17 cellular contexts compared by ENCODE assay signal in the genomic region with DNA sequence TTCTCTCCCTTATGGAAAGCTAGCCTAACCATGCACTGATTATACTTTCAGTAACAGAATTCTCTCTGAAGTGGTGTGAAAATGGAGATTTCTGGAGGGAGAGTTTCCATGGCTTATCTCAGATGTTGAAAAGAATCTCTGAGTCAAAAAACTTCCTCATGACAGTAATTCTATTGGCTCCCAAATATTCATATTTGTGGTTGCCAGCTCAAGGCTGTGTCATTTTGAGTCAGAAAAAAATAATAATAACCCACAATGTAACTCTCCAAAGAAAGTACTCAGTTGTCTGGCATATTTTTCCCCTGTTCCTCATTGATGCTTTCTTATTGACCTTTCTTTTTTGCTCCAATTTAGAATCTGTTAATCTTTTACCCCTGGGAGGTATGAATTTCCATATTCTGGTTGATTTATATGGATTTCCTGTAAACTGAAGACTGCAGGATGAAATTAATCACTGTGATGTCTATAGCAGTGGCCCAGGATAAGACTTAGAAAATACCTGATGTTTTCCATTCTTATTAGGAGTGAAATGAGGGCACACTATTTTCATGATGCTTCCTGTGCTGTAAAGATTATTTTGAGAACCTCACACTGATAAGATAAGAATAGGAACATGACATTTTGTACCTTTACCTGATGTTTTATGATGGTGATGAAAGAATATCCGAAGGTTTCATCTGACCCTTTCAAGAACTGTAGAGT.
DNase-seq lines count a peak whose midpoint lies in the region; ATAC-seq, FAIRE-seq and TF ChIP-seq lines count a peak whose summit lies in the region.
"Had no signal": no experiment of that assay in that cellular context is flagged by ENCODE, and none has a peak within 500 bp of the region (broad histone marks: within the 10 kb centered on the region; RNA-seq: fewer than 3 reads in every experiment).

No MANE protein-coding gene starts in this region.

- POLR2A ChIA-PET in SK-N-SH (lab: Yijun Ruan, JAX): no interaction called here

- H3K9ac ChIP-seq in SK-N-SH (no peak overlapping the region), skeletal muscle satellite cell (ENCODE audit: low read depth, low read length) (peak overlapping the region; percentile 68)

- peaks cover 8% of the 10 kb centered on the region; the same call in 1 of the 2 replicates for H3K27me3 ChIP-seq in SK-N-SH (ENCODE audit: insufficient read depth)
- no peaks in the 10 kb centered on the region for H3K27me3 ChIP-seq in RWPE2 (ENCODE audit: insufficient read depth, poor library complexity, severe bottlenecking)
- H3K27me3 ChIP-seq in skeletal muscle satellite cell (ENCODE audit: control insufficient read depth, insufficient read depth, low read length): no peaks in the 10 kb centered on the region
- H3K27me3 ChIP-seq: transverse colon had no signal

- H3K9me3 ChIP-seq in SK-N-SH (no peaks in the 10 kb centered on the region; the same call in 1 of the 2 replicates), RWPE2 (ENCODE audit: severe bottlenecking) (no peaks in the 10 kb centered on the region), skeletal muscle satellite cell (replicated peaks; ENCODE audit: low read length) (no peaks in the 10 kb centered on the region)
- H3K9me3 ChIP-seq: transverse colon had no signal

- peak overlapping the region; percentile 62; the same call in 1 of the 2 replicates for H2AFZ ChIP-seq in SK-N-SH (ENCODE audit: low read depth)

- ATAC-seq in SK-N-SH treated with all-trans-retinoic acid at 6 μM for 48 hours (no peak; the same call in 2 of the 3 replicates), RWPE2 (ENCODE audit: low read depth) (peak; percentile 93)
- ATAC-seq: K562 had no signal

- no peaks in the 10 kb centered on the region for H3K9me2 ChIP-seq in SK-N-SH

- no peaks in the 10 kb centered on the region for H3K36me3 ChIP-seq in SK-N-SH (replicated peaks in 1 of 2; ENCODE audit: control insufficient read depth in 1 of 2, insufficient read depth in 2 of 2, low read length in 1 of 2)
- no peaks in the 10 kb centered on the region for H3K36me3 ChIP-seq in RWPE2 (ENCODE audit: low read depth)
- no peaks in the 10 kb centered on the region for H3K36me3 ChIP-seq in skeletal muscle satellite cell (ENCODE audit: insufficient read depth, low read length)
- H3K36me3 ChIP-seq: transverse colon had no signal

- H4K20me1 ChIP-seq in SK-N-SH (ENCODE audit: insufficient read depth): no peaks in the 10 kb centered on the region

- TF ChIP-seq CTCF in SK-N-SH (IDR thresholded peaks at IDR 0.05) (no peak), RWPE2 (IDR thresholded peaks at IDR 0.05; ENCODE audit: poor library complexity, severe bottlenecking) (no peak), fibroblast of pulmonary artery (IDR thresholded peaks at IDR 0.05; ENCODE audit: low read length, missing control alignments) (no peak), GM10266 (IDR thresholded peaks at IDR 0.05; ENCODE audit: control insufficient read depth, insufficient read depth, low read depth, missing control alignments) (no peak)

- TF ChIP-seq RAD21 in SK-N-SH (IDR thresholded peaks at IDR 0.05; ENCODE audit: low read length): no peak

- TF ChIP-seq EP300 in SK-N-SH (IDR thresholded peaks at IDR 0.05; ENCODE audit: borderline replicate concordance in 1 of 2, low read depth in 1 of 2, low read length in 1 of 2): no peak

- no peaks in the 10 kb centered on the region for H3K79me2 ChIP-seq in SK-N-SH (ENCODE audit: insufficient read depth)

- H3K4me3 ChIP-seq in SK-N-SH (ENCODE audit: low read depth in 2 of 2, low read length in 1 of 2) (no peak overlapping the region), RWPE2 (ENCODE audit: severe bottlenecking) (no peak overlapping the region), fibroblast of pulmonary artery (replicated peaks; ENCODE audit: low read depth, low read length) (no peak overlapping the region), skeletal muscle satellite cell (ENCODE audit: low read length) (peak overlapping the region; percentile 25)
- H3K4me3 ChIP-seq: K562, transverse colon had no signal

- H3K4me1 ChIP-seq in SK-N-SH (ENCODE audit: control insufficient read depth in 1 of 2, insufficient read depth in 2 of 2, low read depth in 1 of 2, low read length in 1 of 2) (peaks cover 0 to 12% of the 10 kb centered on the region in 2 experiments; a peak in 2 of 4 replicates), RWPE2 (ENCODE audit: insufficient read depth, poor library complexity, severe bottlenecking) (peaks cover 23% of the 10 kb centered on the region), skeletal muscle satellite cell (ENCODE audit: control insufficient read depth, insufficient read depth, low read length) (peaks cover 29% of the 10 kb centered on the region)
- H3K4me1 ChIP-seq: transverse colon had no signal

- peak overlapping the region in 1 of 2 experiments; percentile 72; a peak in 2 of 4 replicates for H3K27ac ChIP-seq in SK-N-SH (ENCODE audit: low read depth in 2 of 2, low read length in 1 of 2)
- H3K27ac ChIP-seq in RWPE2 (ENCODE audit: poor library complexity, severe bottlenecking): peak overlapping the region; percentile 61
- H3K27ac ChIP-seq: 22Rv1, transverse colon had no signal

- FAIRE-seq in GM19239 (lab: Jason Lieb, UNC): no peak
- FAIRE-seq: K562 had no signal

- peaks cover 14% of the 10 kb centered on the region for H3F3A ChIP-seq in SK-N-SH (replicated peaks; ENCODE audit: insufficient read depth)

- H3K4me2 ChIP-seq in SK-N-SH (peak overlapping the region; percentile 48; the same call in 1 of the 2 replicates), skeletal muscle satellite cell (ENCODE audit: low read length) (peak overlapping the region; percentile 70)

- DNase-seq in SK-N-SH (no peak), RWPE2 (ENCODE audit: low spot score) (no peak), fibroblast of pulmonary artery (ENCODE audit: low read depth) (peak; percentile 66), GM19239 (ENCODE audit: insufficient read length, low spot score) (no peak), ureter (ENCODE audit: low spot score) (no peak), GM10266 (ENCODE audit: extremely low spot score) (no peak)
- DNase-seq: activated T-cell treated with anti-CD3 and anti-CD28 coated beads, Interleukin-2, amount 50 U/mL, for 1 hour; aorta; DMS 273 treated with DMSO at 0.1 percent for 48 hours; erythroblast; left cardiac atrium; NCI-H1694 treated with DMSO at 0.1 percent for 48 hours; transverse colon had no signal

- 10% methylated on average over 1 of the region's 1 CpG for WGBS in SK-N-SH (ENCODE audit: low lambda C conversion rate)

- CTCF ChIA-PET in SK-N-SH (lab: Yijun Ruan, JAX): no interaction called here

TF ChIP-seq in SK-N-SH, 30 proteins besides CTCF, POLR2A, EP300 and RAD21:
- TF ChIP-seq NFIC (IDR thresholded peaks at IDR 0.05; ENCODE audit: borderline replicate concordance) (no peak), FOXJ3 (CRISPR knock-in tag; IDR thresholded peaks at IDR 0.05) (no peak), FOSL2 (IDR thresholded peaks at IDR 0.05; ENCODE audit: borderline replicate concordance, low read depth) (peak; percentile 70; the same call in 1 of the 2 replicates), TCF12 (IDR thresholded peaks at IDR 0.05) (peak; percentile 14; the same call in 1 of the 2 replicates), JUND (IDR thresholded peaks at IDR 0.05) (peak; percentile 56), TEAD4 (IDR thresholded peaks at IDR 0.05; ENCODE audit: borderline replicate concordance, insufficient read depth) (peak; percentile 42; the same call in 1 of the 2 replicates)
- TF ChIP-seq, protein P1, sequence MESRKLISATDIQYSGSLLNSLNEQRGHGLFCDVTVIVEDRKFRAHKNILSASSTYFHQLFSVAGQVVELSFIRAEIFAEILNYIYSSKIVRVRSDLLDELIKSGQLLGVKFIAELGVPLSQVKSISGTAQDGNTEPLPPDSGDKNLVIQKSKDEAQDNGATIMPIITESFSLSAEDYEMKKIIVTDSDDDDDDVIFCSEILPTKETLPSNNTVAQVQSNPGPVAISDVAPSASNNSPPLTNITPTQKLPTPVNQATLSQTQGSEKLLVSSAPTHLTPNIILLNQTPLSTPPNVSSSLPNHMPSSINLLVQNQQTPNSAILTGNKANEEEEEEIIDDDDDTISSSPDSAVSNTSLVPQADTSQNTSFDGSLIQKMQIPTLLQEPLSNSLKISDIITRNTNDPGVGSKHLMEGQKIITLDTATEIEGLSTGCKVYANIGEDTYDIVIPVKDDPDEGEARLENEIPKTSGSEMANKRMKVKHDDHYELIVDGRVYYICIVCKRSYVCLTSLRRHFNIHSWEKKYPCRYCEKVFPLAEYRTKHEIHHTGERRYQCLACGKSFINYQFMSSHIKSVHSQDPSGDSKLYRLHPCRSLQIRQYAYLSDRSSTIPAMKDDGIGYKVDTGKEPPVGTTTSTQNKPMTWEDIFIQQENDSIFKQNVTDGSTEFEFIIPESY (IDR thresholded peaks at IDR 0.05; ENCODE audit: borderline replicate concordance, low read depth): no peak

TF ChIP-seq in SK-N-SH treated with all-trans-retinoic acid at 6 μM for 48 hours, 23 proteins besides CTCF, POLR2A, EP300 and RAD21 (continues in another document):
- TF ChIP-seq, protein P2, sequence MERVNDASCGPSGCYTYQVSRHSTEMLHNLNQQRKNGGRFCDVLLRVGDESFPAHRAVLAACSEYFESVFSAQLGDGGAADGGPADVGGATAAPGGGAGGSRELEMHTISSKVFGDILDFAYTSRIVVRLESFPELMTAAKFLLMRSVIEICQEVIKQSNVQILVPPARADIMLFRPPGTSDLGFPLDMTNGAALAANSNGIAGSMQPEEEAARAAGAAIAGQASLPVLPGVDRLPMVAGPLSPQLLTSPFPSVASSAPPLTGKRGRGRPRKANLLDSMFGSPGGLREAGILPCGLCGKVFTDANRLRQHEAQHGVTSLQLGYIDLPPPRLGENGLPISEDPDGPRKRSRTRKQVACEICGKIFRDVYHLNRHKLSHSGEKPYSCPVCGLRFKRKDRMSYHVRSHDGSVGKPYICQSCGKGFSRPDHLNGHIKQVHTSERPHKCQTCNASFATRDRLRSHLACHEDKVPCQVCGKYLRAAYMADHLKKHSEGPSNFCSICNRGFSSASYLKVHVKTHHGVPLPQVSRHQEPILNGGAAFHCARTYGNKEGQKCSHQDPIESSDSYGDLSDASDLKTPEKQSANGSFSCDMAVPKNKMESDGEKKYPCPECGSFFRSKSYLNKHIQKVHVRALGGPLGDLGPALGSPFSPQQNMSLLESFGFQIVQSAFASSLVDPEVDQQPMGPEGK (CRISPR knock-in tag; IDR thresholded peaks at IDR 0.05; ENCODE audit: borderline replicate concordance): no peak
- TF ChIP-seq BACH2 (CRISPR knock-in tag; IDR thresholded peaks at IDR 0.05; ENCODE audit: borderline replicate concordance) (no peak), TOX (CRISPR knock-in tag; IDR thresholded peaks at IDR 0.05; ENCODE audit: borderline replicate concordance) (no peak), GLIS3 (CRISPR knock-in tag; IDR thresholded peaks at IDR 0.05) (no peak)
